In the genomic region with DNA sequence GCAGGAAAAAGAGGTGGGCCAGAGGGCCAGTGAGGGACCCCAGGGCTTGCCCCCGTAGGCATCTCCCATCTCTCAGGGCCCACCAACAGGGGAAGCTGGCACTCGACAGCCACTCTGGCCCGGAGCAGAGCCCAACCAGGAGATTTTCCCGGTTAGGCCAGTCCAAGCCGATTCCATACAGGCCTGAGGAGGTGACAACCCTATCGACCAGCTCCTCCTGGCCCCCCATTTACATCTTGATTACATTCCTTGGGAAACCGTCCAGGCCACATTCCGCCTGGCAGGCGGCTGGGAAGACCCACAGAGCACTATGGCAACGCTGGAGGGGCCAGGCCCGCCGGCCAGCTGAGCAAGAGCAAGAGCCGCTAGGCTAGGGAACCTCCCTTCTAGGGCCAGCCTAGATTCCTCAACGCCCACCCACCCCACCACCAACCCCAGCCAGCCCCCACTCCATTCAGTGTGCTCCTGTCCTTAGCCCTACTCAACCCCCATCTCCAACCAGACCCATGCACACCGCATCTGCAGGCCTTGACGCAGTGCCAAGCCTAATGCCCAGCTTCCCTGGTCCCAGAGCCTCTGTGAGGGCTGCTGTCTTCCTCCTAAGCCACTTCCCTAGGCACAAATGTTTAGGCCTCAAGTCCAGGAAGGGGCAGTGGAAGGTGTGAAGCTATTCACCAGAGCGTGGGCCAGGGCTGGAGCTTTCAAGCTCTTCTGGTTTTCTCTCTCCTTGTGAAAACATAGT, we compare ENCODE assay signal across 2 cellular contexts.
A peak's percentile ranks its signal among the peaks of the same experiment; 100 is the strongest.
TF ChIP-seq lines count a peak whose summit lies in the region.

No MANE protein-coding gene starts in this region.

TF ChIP-seq in HEK293, 187 proteins besides CTCF, POLR2A, EP300 and RAD21 (continued from another document):
- peak; percentile 60 for TF ChIP-seq HIC1 (tag by site-specific recombination; IDR thresholded peaks at IDR 0.05)
- TF ChIP-seq, protein P1, sequence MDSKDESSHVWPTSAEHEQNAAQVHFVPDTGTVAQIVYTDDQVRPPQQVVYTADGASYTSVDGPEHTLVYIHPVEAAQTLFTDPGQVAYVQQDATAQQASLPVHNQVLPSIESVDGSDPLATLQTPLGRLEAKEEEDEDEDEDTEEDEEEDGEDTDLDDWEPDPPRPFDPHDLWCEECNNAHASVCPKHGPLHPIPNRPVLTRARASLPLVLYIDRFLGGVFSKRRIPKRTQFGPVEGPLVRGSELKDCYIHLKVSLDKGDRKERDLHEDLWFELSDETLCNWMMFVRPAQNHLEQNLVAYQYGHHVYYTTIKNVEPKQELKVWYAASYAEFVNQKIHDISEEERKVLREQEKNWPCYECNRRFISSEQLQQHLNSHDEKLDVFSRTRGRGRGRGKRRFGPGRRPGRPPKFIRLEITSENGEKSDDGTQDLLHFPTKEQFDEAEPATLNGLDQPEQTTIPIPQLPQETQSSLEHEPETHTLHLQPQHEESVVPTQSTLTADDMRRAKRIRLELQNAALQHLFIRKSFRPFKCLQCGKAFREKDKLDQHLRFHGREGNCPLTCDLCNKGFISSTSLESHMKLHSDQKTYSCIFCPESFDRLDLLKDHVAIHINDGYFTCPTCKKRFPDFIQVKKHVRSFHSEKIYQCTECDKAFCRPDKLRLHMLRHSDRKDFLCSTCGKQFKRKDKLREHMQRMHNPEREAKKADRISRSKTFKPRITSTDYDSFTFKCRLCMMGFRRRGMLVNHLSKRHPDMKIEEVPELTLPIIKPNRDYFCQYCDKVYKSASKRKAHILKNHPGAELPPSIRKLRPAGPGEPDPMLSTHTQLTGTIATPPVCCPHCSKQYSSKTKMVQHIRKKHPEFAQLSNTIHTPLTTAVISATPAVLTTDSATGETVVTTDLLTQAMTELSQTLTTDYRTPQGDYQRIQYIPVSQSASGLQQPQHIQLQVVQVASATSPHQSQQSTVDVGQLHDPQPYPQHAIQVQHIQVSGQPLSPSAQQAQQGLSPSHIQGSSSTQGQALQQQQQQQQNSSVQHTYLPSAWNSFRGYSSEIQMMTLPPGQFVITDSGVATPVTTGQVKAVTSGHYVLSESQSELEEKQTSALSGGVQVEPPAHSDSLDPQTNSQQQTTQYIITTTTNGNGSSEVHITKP (tag by site-specific recombination; IDR thresholded peaks at IDR 0.05), result 0 out of 2 replicates have a peak, but pooled peaks have one; percentile 16
- TF ChIP-seq TCF7L2 (IDR thresholded peaks at IDR 0.05; ENCODE audit: borderline replicate concordance, low read depth, low read length), result no peak

TF ChIP-seq in K562, 482 proteins besides CTCF, POLR2A, EP300 and RAD21 (continued from another document):
- TF ChIP-seq, protein P2, sequence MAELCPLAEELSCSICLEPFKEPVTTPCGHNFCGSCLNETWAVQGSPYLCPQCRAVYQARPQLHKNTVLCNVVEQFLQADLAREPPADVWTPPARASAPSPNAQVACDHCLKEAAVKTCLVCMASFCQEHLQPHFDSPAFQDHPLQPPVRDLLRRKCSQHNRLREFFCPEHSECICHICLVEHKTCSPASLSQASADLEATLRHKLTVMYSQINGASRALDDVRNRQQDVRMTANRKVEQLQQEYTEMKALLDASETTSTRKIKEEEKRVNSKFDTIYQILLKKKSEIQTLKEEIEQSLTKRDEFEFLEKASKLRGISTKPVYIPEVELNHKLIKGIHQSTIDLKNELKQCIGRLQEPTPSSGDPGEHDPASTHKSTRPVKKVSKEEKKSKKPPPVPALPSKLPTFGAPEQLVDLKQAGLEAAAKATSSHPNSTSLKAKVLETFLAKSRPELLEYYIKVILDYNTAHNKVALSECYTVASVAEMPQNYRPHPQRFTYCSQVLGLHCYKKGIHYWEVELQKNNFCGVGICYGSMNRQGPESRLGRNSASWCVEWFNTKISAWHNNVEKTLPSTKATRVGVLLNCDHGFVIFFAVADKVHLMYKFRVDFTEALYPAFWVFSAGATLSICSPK (IDR thresholded peaks at IDR 0.05; ENCODE audit: borderline replicate concordance), result peak; percentile 90; the same call in 1 of the 2 replicates
- TF ChIP-seq FOXM1 (IDR thresholded peaks at IDR 0.05; ENCODE audit: low read depth) (no peak), FOXM1 (CRISPR knock-in tag; IDR thresholded peaks at IDR 0.05; ENCODE audit: low read depth) (no peak), KDM5B (IDR thresholded peaks at IDR 0.05; ENCODE audit: insufficient replicate concordance, low read depth, low read length) (no peak)
